In the genomic region with DNA sequence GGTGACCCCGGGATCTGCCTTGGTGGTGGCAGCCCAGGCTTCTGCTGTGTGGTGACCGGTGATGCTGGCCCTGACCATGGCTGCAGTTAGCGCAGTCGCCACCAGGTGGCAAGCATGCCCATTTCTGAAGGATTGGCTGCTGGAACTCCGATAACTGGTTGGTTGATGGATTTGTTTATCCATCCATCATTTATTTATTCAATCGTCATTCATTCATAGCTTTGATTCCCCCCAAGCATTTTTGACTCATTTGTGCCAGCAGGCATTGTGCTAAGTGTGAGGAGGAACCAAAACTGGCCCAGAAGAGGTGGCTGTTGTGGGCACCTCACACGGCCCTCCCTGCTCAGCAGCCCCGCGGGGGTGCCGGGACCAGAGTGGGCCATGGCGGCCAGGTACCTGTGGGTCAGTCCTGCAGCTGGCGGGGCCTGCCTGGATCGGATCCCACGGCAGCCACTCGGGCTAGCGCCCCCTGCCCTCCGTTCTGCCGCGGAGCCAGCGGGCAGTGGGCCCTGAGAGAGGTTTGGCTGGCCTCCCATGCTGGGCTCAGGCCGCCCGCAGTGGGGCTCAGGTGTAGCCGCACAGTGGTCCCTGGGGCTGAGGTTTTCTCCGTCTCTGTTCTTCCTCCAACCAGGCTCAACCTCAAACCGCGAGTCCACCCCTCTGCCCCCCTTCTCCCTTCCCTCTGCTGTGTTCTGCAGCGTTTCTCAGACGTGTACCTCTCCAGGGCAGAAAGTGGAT, we compare ENCODE assay signal across 8 cellular contexts. TPM values are rescaled to one million over a fixed set of nuclear protein-coding genes. Genes with fewer than 3 reads are reported as not detected.
DNase-seq lines count a peak whose midpoint lies in the region; ATAC-seq and TF ChIP-seq lines count a peak whose summit lies in the region.

No MANE protein-coding gene starts in this region.

- peak overlapping the region; percentile 19 for H2AFZ ChIP-seq in parathyroid adenoma

- H3K4me3 ChIP-seq in parathyroid adenoma (ENCODE audit: low read depth, low read length): no peak overlapping the region
- H3K4me3 ChIP-seq in thyroid gland (replicated peaks in 1 of 3): no peak overlapping the region

- H3K79me2 ChIP-seq in parathyroid adenoma: peaks cover 2% of the 10 kb centered on the region

- H3K4me2 ChIP-seq in parathyroid adenoma (ENCODE audit: low read length): no peak overlapping the region

- peaks cover 21% of the 10 kb centered on the region for H3K27me3 Mint-ChIP-seq in IgD-negative memory B cell

- in situ Hi-C loops in SK-MEL-5 (cut with HindIII; ENCODE audit: low pct_unique_long_range_greater_than_20kb, low sequenced_read_pairs): no loop called here

- H3K27ac ChIP-seq in parathyroid adenoma: no peak overlapping the region
- peak overlapping the region in 2 of 3 donors; percentile 59 to 84 for H3K27ac ChIP-seq in thyroid gland

- WGBS in thyroid gland, 2 donors: 5 to 8% methylated on average over 16 to 26 of the region's 28 CpGs

- H3K4me3 Mint-ChIP-seq in IgD-negative memory B cell: peak overlapping the region in 3 of 4 donors; percentile 41 to 83 (median 80)

- TF ChIP-seq CTCF in parathyroid adenoma (IDR thresholded peaks at IDR 0.05) (peak; percentile 95), thyroid gland (IDR thresholded peaks at IDR 0.05) (peak; percentile 91 to 96 (median 94))

- H3K27me3 ChIP-seq in parathyroid adenoma (ENCODE audit: control insufficient read depth, insufficient read depth, low read length): no peaks in the 10 kb centered on the region
- H3K27me3 ChIP-seq in thyroid gland: no peaks in the 10 kb centered on the region

- H3K9me3 Mint-ChIP-seq in IgD-negative memory B cell: no peaks in the 10 kb centered on the region

- DNase-seq in DMS114 treated with DMSO at 0.1 percent for 48 hours (lab: John Stamatoyannopoulos, UW; ENCODE audit: unreplicated experiment) (peak; percentile 45), SK-MEL-5 (ENCODE audit: low read depth, low spot score) (peak; percentile 78), glomerular visceral epithelial cell (ENCODE audit: extremely low spot score) (peak; percentile 90), thyroid gland (peak; percentile 88 to 90)
- peak; percentile 85 for DNase-seq in activated naive CD4-positive, alpha-beta T cell treated with Interleukin-2 at 50 U/mL for 16 hours

- intact Hi-C loops in thyroid gland (cut with DNase I): loop anchor here (2.0 kb wide), 1 partner anchor 62 kb away; no protein-coding TSS in a partner anchor

- H3K27ac Mint-ChIP-seq in IgD-negative memory B cell: no peak overlapping the region

- no peaks in the 10 kb centered on the region for H3K36me3 Mint-ChIP-seq in IgD-negative memory B cell

- H3K36me3 ChIP-seq in parathyroid adenoma (ENCODE audit: control insufficient read depth, insufficient read depth, low read length) (no peaks in the 10 kb centered on the region), thyroid gland (no peaks in the 10 kb centered on the region)

- H3K4me1 ChIP-seq in parathyroid adenoma: no peaks in the 10 kb centered on the region
- peaks cover 28 to 35% of the 10 kb centered on the region in 2 donors for H3K4me1 ChIP-seq in thyroid gland

- TF ChIP-seq POLR2A in thyroid gland (IDR thresholded peaks at IDR 0.05): no peak

- H3K9me3 ChIP-seq in parathyroid adenoma (ENCODE audit: control insufficient read depth, low read length): no peaks in the 10 kb centered on the region
- H3K9me3 ChIP-seq in thyroid gland: no peaks in the 10 kb centered on the region

- H3K4me1 Mint-ChIP-seq in IgD-negative memory B cell: peaks cover 6 to 10% (median 9%) of the 10 kb centered on the region in 3 donors

- no peak overlapping the region for H3K9ac ChIP-seq in parathyroid adenoma

- ATAC-seq in HG02588 (IDR thresholded peaks at IDR 0.05; ENCODE audit: unreplicated experiment): no peak

RNA-seq across cellular contexts. Expression of gene ITGA3, which starts 28.8 kb away (rescaled TPM):
- 4.0 TPM for polyA plus RNA-seq in IgD-negative memory B cell
- 25.1 and 29.1 TPM in 2 replicates for total RNA-seq in SK-MEL-5 (2014; rRNA removed; shearing (Covaris generic))
- 53.9 and 57.1 TPM in 2 replicates for polyA plus RNA-seq in SK-MEL-5 (2015; cell fraction: cytosol; rRNA removed)
- 34.1 and 38.5 TPM in 2 replicates for polyA plus RNA-seq in SK-MEL-5 (2015; cell fraction: nucleus; rRNA removed)
- total RNA-seq in thyroid gland: 100 to 1,000 TPM; 145 to 246 (median 172) TPM

RNA-seq across cellular contexts. Expression of gene DLX3, which starts 32.0 kb away (rescaled TPM):
- polyA plus RNA-seq in IgD-negative memory B cell: not detected
- total RNA-seq in SK-MEL-5 (2014; rRNA removed; shearing (Covaris generic)): not detected in 2 replicates
- 0.26 and 0.47 TPM in 2 replicates for polyA plus RNA-seq in SK-MEL-5 (2015; cell fraction: cytosol; rRNA removed)
- not detected in 2 replicates for polyA plus RNA-seq in SK-MEL-5 (2015; cell fraction: nucleus; rRNA removed)
- total RNA-seq in thyroid gland: 1 to 10 TPM; 1.8 to 2.4 (median 2.1) TPM

RNA-seq across cellular contexts. Expression of gene DLX4, which starts 58.1 kb away (rescaled TPM):
- polyA plus RNA-seq in IgD-negative memory B cell: not detected
- total RNA-seq in SK-MEL-5 (2014; rRNA removed; shearing (Covaris generic)): 1.1 and 1.4 TPM in 2 replicates
- 2.2 and 2.8 TPM in 2 replicates for polyA plus RNA-seq in SK-MEL-5 (2015; cell fraction: cytosol; rRNA removed)
- polyA plus RNA-seq in SK-MEL-5 (2015; cell fraction: nucleus; rRNA removed): 5.9 and 10.7 TPM in 2 replicates
- 1 to 10 TPM in 1 of 4 donors, under 1 TPM in 1, not detected in 2; 0.56 to 1.2 TPM for total RNA-seq in thyroid gland
